In genomic region chr14:89793367-89793716, GRCh38 we compare ENCODE assay signal across 26 cellular contexts.
"Had no signal": no experiment of that assay in that cellular context is flagged by ENCODE, and none has a peak within 500 bp of the region (broad histone marks: within the 10 kb centered on the region; RNA-seq: fewer than 3 reads in every experiment).

No MANE protein-coding gene starts in this region.

- H3K27ac ChIP-seq: foreskin keratinocyte, tibial artery had no signal

- H3K9me3 ChIP-seq: mucosa of descending colon, tibial artery, uterus had no signal

- H3K36me3 ChIP-seq: tibial artery, uterus had no signal

- DNase-seq: activated CD4-positive, alpha-beta memory T cell treated with anti-CD3 and anti-CD28 coated beads, Interleukin-2, amount 10 ng/mL, durations not matched to agents 7 days and 5 days; activated CD4-positive, alpha-beta T cell treated with anti-CD3 and anti-CD28 coated beads, Interleukin-2, amount 10 ng/mL, durations not matched to agents 24 days and 14 days; activated CD8-positive, alpha-beta memory T cell treated with anti-CD3 and anti-CD28 coated beads, Interleukin-2, amount 10 ng/mL, durations not matched to agents 7 days and 5 days; activated gamma-delta T cell; activated naive CD4-positive, alpha-beta T cell treated with anti-CD3 and anti-CD28 coated beads, Interleukin-2, amount 50 U/mL, for 16 hours; activated naive CD8-positive, alpha-beta T cell treated with anti-CD3 and anti-CD28 coated beads, Interleukin-2, amount 50 U/mL, for 24 hours; activated T-cell treated with anti-CD3 and anti-CD28 coated beads for 4 hours; aorta; caudate nucleus; effector CD4-positive, alpha-beta T cell; erythroblast; foreskin keratinocyte; glutamatergic neuron; hippocampal formation; kidney glomerular epithelial cell; occipital lobe; posterior cingulate gyrus; stimulated activated CD4-positive, alpha-beta T cell treated with anti-CD3 and anti-CD28 coated beads, Interleukin-4, amount 100 ng/mL, for 24 hours; stimulated activated naive CD8-positive, alpha-beta T cell treated with anti-CD3 and anti-CD28 coated beads, Interleukin-15, Interleukin-2, amounts not matched to agents 100 U/mL and 50 U/mL, for 24 hours; substantia nigra; SW 1271; T-helper 17 cell had no signal

- H3K4me1 ChIP-seq: foreskin keratinocyte, uterus had no signal

- ATAC-seq: activated CD4-positive, CD25-positive, alpha-beta regulatory T cell treated with anti-CD3 and anti-CD28 coated beads, Interleukin-2, amount 50 U/mL, for 24 hours; activated CD8-positive, alpha-beta memory T cell treated with anti-CD3 and anti-CD28 coated beads, Interleukin-2, amount 10 ng/mL, durations not matched to agents 7 days and 5 days; activated naive CD8-positive, alpha-beta T cell treated with anti-CD3 and anti-CD28 coated beads, Interleukin-2, amount 50 U/mL, for 24 hours; foreskin keratinocyte; stimulated activated naive CD8-positive, alpha-beta T cell treated with anti-CD3 and anti-CD28 coated beads, Interleukin-15, Interleukin-2, amounts not matched to agents 100 U/mL and 50 U/mL, for 24 hours; T-helper 17 cell had no signal

- H3K4me3 ChIP-seq: mucosa of descending colon, tibial artery, uterus had no signal

- H3K27me3 ChIP-seq: foreskin keratinocyte, tibial artery, uterus had no signal
